1 cellular context compared by ENCODE assay signal in the genomic region with DNA sequence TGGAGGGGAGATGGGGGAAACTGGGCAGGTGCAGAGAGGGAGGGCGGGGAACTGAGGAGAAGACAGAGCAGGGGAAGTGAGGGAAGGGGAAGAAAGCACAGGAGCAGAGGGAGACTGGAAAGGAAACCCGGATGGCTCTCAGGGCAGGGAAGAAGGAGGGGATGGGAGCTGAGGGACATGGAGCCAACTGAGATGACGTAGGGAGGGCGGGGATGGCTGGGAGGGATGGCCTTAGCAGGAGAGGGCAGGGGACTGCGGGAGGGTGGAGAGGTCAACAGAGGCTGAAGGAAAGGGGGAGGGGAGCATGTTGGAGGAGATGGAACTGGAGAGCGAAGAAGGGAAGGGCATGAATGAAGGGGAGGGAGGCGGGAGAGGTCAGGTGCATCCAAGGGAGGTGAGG.
TF ChIP-seq lines count a peak whose summit lies in the region.

No MANE protein-coding gene starts in this region.

TF ChIP-seq in H1, 55 proteins besides CTCF, POLR2A, EP300 and RAD21 (continued from another document):
- TF ChIP-seq PHF8 (conservative IDR thresholded peaks at IDR 0.05; ENCODE audit: low read depth, low read length) (no peak), SP4 (IDR thresholded peaks at IDR 0.05; ENCODE audit: low read length) (no peak), POU5F1 (IDR thresholded peaks at IDR 0.05; ENCODE audit: low read depth, low read length) (no peak), TEAD4 (IDR thresholded peaks at IDR 0.05; ENCODE audit: low read depth, low read length) (no peak)
